ENCODE assay signal across 18 cellular contexts in the genomic region with DNA sequence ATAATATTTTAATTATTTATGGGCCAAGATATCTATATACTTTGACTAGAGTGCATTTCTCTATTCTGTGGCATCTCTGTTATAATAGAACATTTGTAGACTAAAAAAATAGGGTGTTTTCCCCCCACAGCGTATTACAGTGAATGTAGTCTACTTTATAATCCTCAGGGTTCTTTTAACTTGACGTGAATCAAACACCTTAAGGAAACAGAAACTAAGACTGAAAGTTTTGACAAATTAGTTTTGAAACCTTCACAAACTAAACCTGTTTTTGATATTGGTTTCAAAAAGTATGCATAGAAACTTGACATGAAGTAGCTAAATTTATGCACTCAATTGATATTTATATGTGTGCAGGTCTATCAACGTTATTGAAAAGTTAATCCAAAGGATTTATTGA.
DNase-seq lines count a peak whose midpoint lies in the region; ATAC-seq, FAIRE-seq and TF ChIP-seq lines count a peak whose summit lies in the region.
"Had no signal": no experiment of that assay in that cellular context is flagged by ENCODE, and none has a peak within 500 bp of the region (broad histone marks: within the 10 kb centered on the region; RNA-seq: fewer than 3 reads in every experiment).

No MANE protein-coding gene starts in this region.

- peak; percentile 73 for ATAC-seq in GM18508 (IDR thresholded peaks at IDR 0.05; ENCODE audit: insufficient read depth, unreplicated experiment)
- peak; percentile 86 for ATAC-seq in HG03025 (IDR thresholded peaks at IDR 0.05; ENCODE audit: low FRiP score, unreplicated experiment)
- peak; percentile 42 for ATAC-seq in HG03558 (IDR thresholded peaks at IDR 0.05; ENCODE audit: extremely low read depth, unreplicated experiment)
- ATAC-seq: HepG2, right cardiac atrium had no signal

- no peak for FAIRE-seq in GM19239 (lab: Jason Lieb, UNC)
- FAIRE-seq: HepG2 had no signal

- peak; percentile 16 for DNase-seq in GM20000 (ENCODE audit: low spot score)
- no peak for DNase-seq in activated gamma-delta T cell treated with Interleukin-2 at 50 U/mL for 16 hours
- no peak for DNase-seq in stimulated activated CD4-positive, alpha-beta T cell treated with anti-CD3 and anti-CD28 coated beads, Interleukin-4, amount 100 ng/mL, for 24 hours
- DNase-seq in GM19239 (ENCODE audit: insufficient read length, low spot score), result no peak
- DNase-seq in NCI-H1436 treated with DMSO at 0.1 percent for 48 hours (lab: John Stamatoyannopoulos, UW), result no peak
- DNase-seq: activated B cell treated with CpG ODN at 0.5 μM for 24 hours; CD8-positive, alpha-beta memory T cell; cerebellar nuclear complex; DND-41; GOT3; NCI-H1930; OCI-M1; right cardiac atrium; uterus had no signal

- TF ChIP-seq CTCF in GM20000 (IDR thresholded peaks at IDR 0.05; ENCODE audit: extremely low read depth, missing control alignments), result no peak
